ENCODE assay signal across 20 cellular contexts in the genomic region with DNA sequence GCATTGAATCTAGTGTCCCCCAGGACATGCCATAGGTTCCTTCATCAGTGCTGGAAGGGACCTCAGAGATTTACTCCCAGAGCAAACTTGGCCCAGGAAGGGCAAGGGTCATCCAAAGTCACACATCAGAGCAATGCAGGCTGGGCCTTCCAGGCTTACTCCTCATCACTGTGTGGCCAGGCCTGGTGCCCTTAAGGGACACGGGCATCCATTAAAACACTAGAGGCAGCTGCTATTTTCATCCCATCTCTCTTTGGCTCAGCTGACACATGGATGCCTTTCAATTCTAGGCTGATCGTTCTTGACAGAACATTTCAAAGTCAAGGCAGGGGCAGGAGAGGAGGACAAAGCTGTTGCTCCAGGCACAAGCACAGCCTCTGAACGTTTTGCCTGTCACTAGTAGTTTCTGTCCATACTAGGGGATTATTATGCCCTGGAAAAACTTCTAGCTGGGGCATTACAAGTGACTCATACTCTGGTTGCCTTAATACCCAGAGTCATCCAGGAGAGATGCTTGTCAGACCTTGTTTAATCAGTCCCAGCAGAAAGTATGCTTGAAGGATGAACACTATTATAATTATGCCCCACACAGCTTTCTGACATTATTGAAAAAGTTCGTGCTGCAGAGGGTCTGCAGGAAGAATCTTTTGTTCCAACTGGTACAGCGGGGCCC.
"Had no signal": no experiment of that assay in that cellular context is flagged by ENCODE, and none has a peak within 500 bp of the region (broad histone marks: within the 10 kb centered on the region; RNA-seq: fewer than 3 reads in every experiment).

No MANE protein-coding gene starts in this region.

- DNase-seq: activated CD4-positive, alpha-beta T cell treated with anti-CD3 and anti-CD28 coated beads, Interleukin-2, amount 50 U/mL, for 48 hours; activated CD4-positive, CD25-positive, alpha-beta regulatory T cell treated with anti-CD3 and anti-CD28 coated beads, Interleukin-2, amount 50 U/mL, for 72 hours; activated CD8-positive, alpha-beta memory T cell treated with anti-CD3 and anti-CD28 coated beads, Interleukin-2, amount 10 ng/mL, durations not matched to agents 7 days and 5 days; activated naive CD4-positive, alpha-beta T cell treated with anti-CD3 and anti-CD28 coated beads, Interleukin-2, amount 10 ng/mL, durations not matched to agents 7 days and 5 days; activated T-cell treated with anti-CD3 and anti-CD28 coated beads, Interleukin-2, amount 50 U/mL, for 1 hour; central memory CD4-positive, alpha-beta T cell; esophagus squamous epithelium; glutamatergic neuron; left lung; mesenchymal stem cell; occipital lobe; right lobe of liver; SK-N-SH; T-helper 1 cell; T1000; upper lobe of left lung had no signal

- H3K27me3 ChIP-seq: esophagus squamous epithelium, left lung, right lobe of liver, suprapubic skin, upper lobe of left lung had no signal

- H3K9me3 ChIP-seq: esophagus squamous epithelium, right lobe of liver, SK-N-SH, suprapubic skin, upper lobe of left lung had no signal

- H3K36me3 ChIP-seq: esophagus squamous epithelium, left lung, right lobe of liver, suprapubic skin, upper lobe of left lung had no signal

- H3K4me2 ChIP-seq: SK-N-SH, smooth muscle cell had no signal

- H3K9me2 ChIP-seq: SK-N-SH had no signal

- H3K4me3 ChIP-seq: coronary artery, esophagus squamous epithelium, left lung, right lobe of liver, smooth muscle cell, suprapubic skin, upper lobe of left lung had no signal

- H3K9ac ChIP-seq: SK-N-SH had no signal

- ATAC-seq: activated CD8-positive, alpha-beta memory T cell treated with anti-CD3 and anti-CD28 coated beads, Interleukin-2, amount 10 ng/mL, durations not matched to agents 7 days and 5 days; left lung; natural killer cell treated with Interleukin-12 subunit alpha and Interleukin-12 subunit beta and Interleukin-15 and Interleukin-18, amount 100 ng/mL, for 72 hours; right lobe of liver had no signal

- H3K4me1 ChIP-seq: left lung, right lobe of liver, suprapubic skin, upper lobe of left lung had no signal

- H3K27ac ChIP-seq: esophagus squamous epithelium, left lung, right lobe of liver, suprapubic skin, upper lobe of left lung had no signal
